In the genomic region with DNA sequence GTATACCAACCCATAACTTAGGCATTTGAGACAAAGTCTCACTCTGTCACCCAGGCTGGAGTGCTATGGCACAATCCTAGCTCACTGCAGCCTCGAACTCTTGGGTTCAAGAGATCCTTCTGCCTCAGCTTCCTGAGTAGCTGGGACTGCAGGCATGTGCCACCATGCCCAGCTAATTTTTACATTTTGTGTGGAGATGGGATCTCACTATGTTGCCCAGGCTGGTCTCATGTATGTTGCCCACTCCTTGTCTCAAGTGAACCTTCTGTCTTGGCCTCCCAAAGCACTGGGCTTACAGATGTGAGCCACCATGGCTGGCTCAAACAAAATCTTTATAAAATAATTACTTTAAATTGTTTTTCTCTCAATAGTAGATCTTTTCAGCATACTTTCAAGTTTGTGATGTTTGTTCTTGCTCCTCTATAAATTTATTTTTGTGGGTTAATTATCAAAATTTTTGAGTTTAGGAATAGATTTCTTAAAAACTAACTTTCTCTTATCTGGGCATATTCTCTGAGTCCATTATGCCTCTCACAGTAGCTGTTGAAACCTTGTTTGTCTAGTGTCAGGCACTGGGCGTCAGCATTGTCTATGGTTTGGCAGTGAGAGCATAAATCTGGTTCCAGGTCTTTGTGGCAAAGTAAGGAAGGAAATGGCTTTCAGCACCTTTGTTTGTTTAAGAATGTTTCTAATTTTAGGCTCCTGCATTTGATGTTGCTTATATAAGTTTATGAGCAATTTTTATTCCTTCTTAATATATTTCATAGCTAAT, we compare ENCODE assay signal across 7 cellular contexts. TPM values are rescaled to one million over a fixed set of nuclear protein-coding genes. Genes with fewer than 3 reads are reported as not detected.
DNase-seq lines count a peak whose midpoint lies in the region; ATAC-seq, FAIRE-seq and TF ChIP-seq lines count a peak whose summit lies in the region.

No MANE protein-coding gene starts in this region.

- no peak overlapping the region for H3K4me3 Mint-ChIP-seq in stimulated activated effector memory CD8-positive, alpha-beta T cell treated with anti-CD3 and anti-CD28 coated beads, Interleukin-12 subunit alpha, Interleukin-12 subunit beta, amount 100 ng/mL, for 72 hours

- in situ Hi-C loops in GM13976 (cut with MboI; ENCODE audit: low sequenced_read_pairs, unreplicated experiment) = no loop called here

- DNase-seq in GM13976 (ENCODE audit: low spot score) = peak; percentile 20
- peak; percentile 22 for DNase-seq in HTR-8/SVneo (ENCODE audit: insufficient read length, low spot score)
- peak; percentile 53 for DNase-seq in activated T-cell treated with anti-CD3 and anti-CD28 coated beads, Interleukin-2, amount 50 U/mL, for 1 hour
- DNase-seq in left cardiac atrium = peak; percentile 27
- DNase-seq in stimulated activated effector memory CD8-positive, alpha-beta T cell treated with anti-CD3 and anti-CD28 coated beads, Interleukin-12 subunit alpha, Interleukin-12 subunit beta, amount 100 ng/mL, for 72 hours (ENCODE audit: low spot score in 2 of 2) = no peak
- DNase-seq in NCI-H526 treated with DMSO at 0.1 percent for 48 hours (lab: John Stamatoyannopoulos, UW) = no peak
- DNase-seq in retina = no peak

- peak; percentile 22 for TF ChIP-seq CTCF in GM13976 (IDR thresholded peaks at IDR 0.05; ENCODE audit: borderline replicate concordance, control extremely low read depth, extremely low read depth, insufficient read depth, missing control alignments)

- H3K4me1 Mint-ChIP-seq in stimulated activated effector memory CD8-positive, alpha-beta T cell treated with anti-CD3 and anti-CD28 coated beads, Interleukin-12 subunit alpha, Interleukin-12 subunit beta, amount 100 ng/mL, for 72 hours = no peaks in the 10 kb centered on the region

- no peak for FAIRE-seq in HTR-8/SVneo (lab: Jason Lieb, UNC)

- ATAC-seq in left cardiac atrium = peak; percentile 60 to 81
- peak; percentile 74 for ATAC-seq in stimulated activated effector memory CD8-positive, alpha-beta T cell treated with anti-CD3 and anti-CD28 coated beads, Interleukin-12 subunit alpha, Interleukin-12 subunit beta, amount 100 ng/mL, for 72 hours

- intact Hi-C loops in left cardiac atrium (cut with DNase I) = no loop called here

- no peaks in the 10 kb centered on the region for H3K36me3 Mint-ChIP-seq in stimulated activated effector memory CD8-positive, alpha-beta T cell treated with anti-CD3 and anti-CD28 coated beads, Interleukin-12 subunit alpha, Interleukin-12 subunit beta, amount 100 ng/mL, for 72 hours

- H3K27ac Mint-ChIP-seq in stimulated activated effector memory CD8-positive, alpha-beta T cell treated with anti-CD3 and anti-CD28 coated beads, Interleukin-12 subunit alpha, Interleukin-12 subunit beta, amount 100 ng/mL, for 72 hours = no peak overlapping the region

- no peaks in the 10 kb centered on the region for H3K9me3 Mint-ChIP-seq in stimulated activated effector memory CD8-positive, alpha-beta T cell treated with anti-CD3 and anti-CD28 coated beads, Interleukin-12 subunit alpha, Interleukin-12 subunit beta, amount 100 ng/mL, for 72 hours

RNA-seq across cellular contexts. Expression of gene NLN, which starts 38.7 kb away (rescaled TPM):
- total RNA-seq in left cardiac atrium = 10 to 100 TPM; 13.9 to 14.7 TPM

RNA-seq across cellular contexts. Expression of gene SGTB, which starts 38.8 kb away (rescaled TPM):
- total RNA-seq in left cardiac atrium = 1 to 10 TPM; 7.4 to 8.3 TPM

Comparison
In these comparisons a context has a peak if more than half of its experiments do, and no peak if none do; other contexts are left out.
1. DNase-seq: peak in GM13976 (single experiment), HTR-8/SVneo (single experiment), activated T-cell treated with anti-CD3 and anti-CD28 coated beads, Interleukin-2, amount 50 U/mL, for 1 hour (single experiment) and left cardiac atrium (single experiment); none in stimulated activated effector memory CD8-positive, alpha-beta T cell treated with anti-CD3 and anti-CD28 coated beads, Interleukin-12 subunit alpha, Interleukin-12 subunit beta, amount 100 ng/mL, for 72 hours (0 of 2), NCI-H526 treated with DMSO at 0.1 percent for 48 hours (single experiment) and retina (single experiment).